Comparison of ENCODE assay signal across 29 cellular contexts in the genomic region with DNA sequence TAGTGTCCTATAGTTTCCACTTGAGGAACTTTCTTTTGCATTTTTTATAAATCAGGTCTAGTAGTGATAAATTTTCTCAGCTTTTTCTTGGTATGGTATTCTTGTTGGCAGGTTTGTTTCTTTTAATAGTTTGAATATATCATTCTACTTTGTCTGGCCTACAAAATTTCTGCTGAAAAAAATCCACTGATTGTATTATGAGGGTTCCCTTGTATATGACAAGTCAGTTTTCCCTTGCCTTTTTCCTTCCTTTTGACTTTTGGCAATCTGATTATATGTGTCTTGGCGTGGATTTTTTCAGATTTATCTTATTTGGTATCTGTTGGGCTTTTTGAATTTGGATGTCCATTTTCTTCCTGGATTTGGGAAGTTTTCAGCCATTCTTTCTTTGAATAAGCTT.
"Had no signal": no experiment of that assay in that cellular context is flagged by ENCODE, and none has a peak within 500 bp of the region (broad histone marks: within the 10 kb centered on the region; RNA-seq: fewer than 3 reads in every experiment).

No MANE protein-coding gene starts in this region.

- H3K79me2 ChIP-seq: hepatocyte had no signal

- H3K9me3 ChIP-seq: colonic mucosa had no signal

- H3K4me1 ChIP-seq: colonic mucosa, esophagus muscularis mucosa, esophagus squamous epithelium, foreskin keratinocyte, gastrocnemius medialis, gastroesophageal sphincter, heart left ventricle, heart right ventricle had no signal

- H2AFZ ChIP-seq: hepatocyte had no signal

- H3K4me2 ChIP-seq: hepatocyte had no signal

- ATAC-seq: effector memory CD8-positive, alpha-beta T cell; esophagus mucosa; foreskin keratinocyte; gastrocnemius medialis; gastroesophageal sphincter; heart left ventricle; heart right ventricle had no signal

- H3K4me3 ChIP-seq: colonic mucosa, coronary artery, dorsolateral prefrontal cortex, esophagus muscularis mucosa, esophagus squamous epithelium, gastroesophageal sphincter, heart left ventricle, heart right ventricle, hepatocyte had no signal

- H3K27me3 ChIP-seq: colonic mucosa, dorsolateral prefrontal cortex, esophagus muscularis mucosa, esophagus squamous epithelium, foreskin keratinocyte, gastrocnemius medialis, gastroesophageal sphincter, heart left ventricle, heart right ventricle, hepatocyte had no signal

- H3K27ac ChIP-seq: colonic mucosa, coronary artery, dorsolateral prefrontal cortex, epithelial cell of prostate, esophagus muscularis mucosa, esophagus squamous epithelium, foreskin keratinocyte, gastrocnemius medialis, gastroesophageal sphincter, heart left ventricle, heart right ventricle, hepatocyte had no signal

- DNase-seq: colonic mucosa; cortex of kidney; dermis blood vessel endothelial cell; dorsolateral prefrontal cortex; effector CD4-positive, alpha-beta T cell; effector CD8-positive, alpha-beta T cell; effector memory CD4-positive, alpha-beta T cell; effector memory CD8-positive, alpha-beta T cell; endodermal cell; erythroblast; esophagus squamous epithelium; foreskin fibroblast; foreskin keratinocyte; foreskin melanocyte; gastrocnemius medialis; glutamatergic neuron; head of caudate nucleus; heart left ventricle; heart right ventricle had no signal

- FAIRE-seq: colon, endometrium, endothelial cell of umbilical vein, frontal cortex had no signal

- H3K36me3 ChIP-seq: colonic mucosa, esophagus muscularis mucosa, gastrocnemius medialis, gastroesophageal sphincter, heart left ventricle, heart right ventricle had no signal
